Comparison of ENCODE assay signal across 9 cellular contexts in the genomic region with DNA sequence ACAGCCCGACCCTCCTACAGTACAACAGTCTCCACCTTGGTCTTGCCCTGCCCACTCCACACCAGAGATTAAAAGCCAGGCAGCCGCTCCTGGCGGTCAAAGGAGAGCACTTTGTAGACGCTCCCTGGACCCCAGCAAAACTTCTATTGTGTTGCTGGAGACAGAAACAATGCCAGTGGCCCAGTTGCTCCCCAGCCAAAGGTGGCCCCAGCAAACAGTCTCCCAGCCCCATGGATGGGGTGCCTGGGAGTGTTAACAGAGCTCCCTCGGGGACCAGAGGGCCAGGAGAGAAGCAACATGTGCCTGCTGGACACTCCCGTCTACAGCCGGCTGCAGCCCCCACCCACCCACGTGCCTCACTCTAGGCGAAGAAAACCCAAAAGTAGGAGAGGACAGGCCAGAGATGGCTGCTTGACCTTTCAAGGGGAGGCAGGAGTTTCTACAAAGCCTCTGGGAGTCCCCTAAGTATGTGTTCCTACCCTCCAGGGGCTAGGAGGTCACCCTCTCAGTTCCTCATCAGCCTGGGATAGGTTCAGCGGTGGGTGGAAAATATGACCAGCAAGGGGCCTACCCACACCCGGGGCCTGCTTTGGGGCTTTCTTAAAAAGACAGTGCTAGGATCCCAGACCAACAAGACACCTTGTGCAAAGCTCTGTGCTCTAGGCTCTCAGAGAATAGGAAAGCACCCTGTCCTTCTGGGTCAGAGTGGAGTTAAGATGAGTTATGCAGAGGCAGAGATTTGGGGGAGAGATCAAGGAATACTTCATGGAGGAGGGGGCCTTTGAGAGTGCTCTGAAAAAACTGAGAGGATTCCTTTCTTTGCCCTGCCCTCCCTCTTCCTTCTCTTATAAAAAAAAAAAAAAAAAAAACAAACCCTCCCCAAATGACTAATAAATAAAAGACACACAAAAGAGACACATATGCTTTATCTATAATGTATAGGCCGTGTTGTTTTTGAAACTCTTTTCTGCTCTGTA. TPM values are rescaled to one million over a fixed set of nuclear protein-coding genes. Genes with fewer than 3 reads are reported as not detected.
DNase-seq lines count a peak whose midpoint lies in the region; ATAC-seq and TF ChIP-seq lines count a peak whose summit lies in the region.
"Had no signal": no experiment of that assay in that cellular context is flagged by ENCODE, and none has a peak within 500 bp of the region (broad histone marks: within the 10 kb centered on the region; RNA-seq: fewer than 3 reads in every experiment).

No MANE protein-coding gene starts in this region.

- H3K9me3 Mint-ChIP-seq in activated naive CD8-positive, alpha-beta T cell treated with anti-CD3 and anti-CD28 coated beads for 36 hours = peaks cover 2% of the 10 kb centered on the region

- H3K27ac Mint-ChIP-seq in activated naive CD8-positive, alpha-beta T cell treated with anti-CD3 and anti-CD28 coated beads for 36 hours = peak overlapping the region; percentile 95

- H3K27ac ChIP-seq in brain microvascular endothelial cell = no peak overlapping the region

- no peaks in the 10 kb centered on the region for H3K27me3 Mint-ChIP-seq in activated naive CD8-positive, alpha-beta T cell treated with anti-CD3 and anti-CD28 coated beads for 36 hours

- DNase-seq in activated gamma-delta T cell treated with anti-CD3 and anti-CD28 coated beads, Interleukin-2, amount 50 U/mL, for 16 hours (ENCODE audit: low read depth) = peak; percentile 20
- DNase-seq in activated gamma-delta T cell treated with Interleukin-2 at 50 U/mL for 16 hours (no peak), NCI-H69 (lab: John Stamatoyannopoulos, UW) (peak; percentile 10), brain microvascular endothelial cell (no peak), NCI-H446 (lab: John Stamatoyannopoulos, UW) (no peak)
- DNase-seq in activated naive CD8-positive, alpha-beta T cell treated with anti-CD3 and anti-CD28 coated beads for 36 hours = peak; percentile 86
- DNase-seq in stimulated activated CD4-positive, alpha-beta T cell treated with anti-CD3 and anti-CD28 coated beads, Interleukin-2, amount 100 ng/mL, for 24 hours = peak; percentile 48 to 62
- DNase-seq: DND-41 had no signal

- in situ Hi-C loops in brain microvascular endothelial cell (cut with HindIII; ENCODE audit: low pct_ligation_motif_present, low sequenced_read_pairs) = no loop called here

- no peak for TF ChIP-seq CTCF in brain microvascular endothelial cell (IDR thresholded peaks at IDR 0.05; ENCODE audit: low read depth, low read length, missing control alignments)

- no peaks in the 10 kb centered on the region for H3K27me3 ChIP-seq in brain microvascular endothelial cell (replicated peaks)

- peak overlapping the region; percentile 63 for H3K4me3 Mint-ChIP-seq in activated naive CD8-positive, alpha-beta T cell treated with anti-CD3 and anti-CD28 coated beads for 36 hours

- H3K36me3 Mint-ChIP-seq in activated naive CD8-positive, alpha-beta T cell treated with anti-CD3 and anti-CD28 coated beads for 36 hours = peaks cover 2% of the 10 kb centered on the region

- no peak overlapping the region for H3K4me3 ChIP-seq in brain microvascular endothelial cell (ENCODE audit: low read depth, low read length)

- H3K4me1 Mint-ChIP-seq in activated naive CD8-positive, alpha-beta T cell treated with anti-CD3 and anti-CD28 coated beads for 36 hours = peaks cover 26% of the 10 kb centered on the region

- H3K36me3 ChIP-seq in brain microvascular endothelial cell (replicated peaks) = no peaks in the 10 kb centered on the region

- peak; percentile 94 for ATAC-seq in HG02642 (IDR thresholded peaks at IDR 0.05; ENCODE audit: poor library complexity, unreplicated experiment)

RNA-seq across cellular contexts. Expression of a gene that starts 19.0 kb away (rescaled TPM):
- 10 to 100 TPM; 76.8 to 77.1 TPM for total RNA-seq in activated naive CD8-positive, alpha-beta T cell treated with anti-CD3 and anti-CD28 coated beads for 36 hours

Comparison
In these comparisons a context has a peak if more than half of its experiments do, and no peak if none do; other contexts are left out.
1. DNase-seq: peak in activated gamma-delta T cell treated with anti-CD3 and anti-CD28 coated beads, Interleukin-2, amount 50 U/mL, for 16 hours (single experiment), NCI-H69 (single experiment), activated naive CD8-positive, alpha-beta T cell treated with anti-CD3 and anti-CD28 coated beads for 36 hours (single experiment) and stimulated activated CD4-positive, alpha-beta T cell treated with anti-CD3 and anti-CD28 coated beads, Interleukin-2, amount 100 ng/mL, for 24 hours (2 of 2); none in activated gamma-delta T cell treated with Interleukin-2 at 50 U/mL for 16 hours (single experiment), brain microvascular endothelial cell (single experiment) and NCI-H446 (0 of 2).